In genomic region chr2:24919977-24920812, GRCh38 we compare ENCODE assay signal across 8 cellular contexts. TPM values are rescaled to one million over a fixed set of nuclear protein-coding genes. Genes with fewer than 3 reads are reported as not detected.
A peak's percentile ranks its signal among the peaks of the same experiment; 100 is the strongest.
DNase-seq lines count a peak whose midpoint lies in the region; ATAC-seq, FAIRE-seq and TF ChIP-seq lines count a peak whose summit lies in the region.

Gene ADCY3, minus strand, starts transcription at chr2:24920237. Its CDS starts 1,250 bp downstream, at chr2:24918987.

- no peaks in the 10 kb centered on the region for H4K20me1 ChIP-seq in mammary epithelial cell (ENCODE audit: insufficient read depth, low read length)
- H4K20me1 ChIP-seq in smooth muscle cell (ENCODE audit: low read depth), result peaks cover 15% of the 10 kb centered on the region

- dilution Hi-C loops in mammary epithelial cell (cut with HindIII; ENCODE audit: low sequenced_read_pairs), result no loop called here

- no peak for FAIRE-seq in D721Med (lab: Jason Lieb, UNC)

- ATAC-seq in GM21381 (IDR thresholded peaks at IDR 0.05; ENCODE audit: unreplicated experiment), result peak; percentile 53
- ATAC-seq in HG03378 (IDR thresholded peaks at IDR 0.05; ENCODE audit: unreplicated experiment), result no peak

- H3F3A ChIP-seq in smooth muscle cell (ENCODE audit: low read depth), result no peaks in the 10 kb centered on the region

- H3K4me1 ChIP-seq in mammary epithelial cell (ENCODE audit: insufficient read depth, low read length) (peaks cover 26% of the 10 kb centered on the region), smooth muscle cell (ENCODE audit: low read depth) (no peaks in the 10 kb centered on the region)

- peaks cover 32% of the 10 kb centered on the region for H3K79me2 ChIP-seq in mammary epithelial cell (ENCODE audit: insufficient read depth, low read length)
- peaks cover 6% of the 10 kb centered on the region for H3K79me2 ChIP-seq in smooth muscle cell (ENCODE audit: low read depth)

- CTCF ChIA-PET in mammary epithelial cell (lab: Charles Lee; ENCODE audit: low non-redundant PET), result no interaction called here

- peaks cover 35% of the 10 kb centered on the region for H3K36me3 ChIP-seq in WERI-Rb-1
- peaks cover under 1% of the 10 kb centered on the region for H3K36me3 ChIP-seq in mammary epithelial cell (ENCODE audit: insufficient read depth, low read length)
- H3K36me3 ChIP-seq in smooth muscle cell (ENCODE audit: low read depth), result no peaks in the 10 kb centered on the region

- H2AFZ ChIP-seq in mammary epithelial cell (ENCODE audit: low read depth, low read length), result peak within 1 kb of the TSS; percentile 93
- H2AFZ ChIP-seq in smooth muscle cell (ENCODE audit: low read depth), result peak within 1 kb of the TSS; percentile 82

- H3K27me3 ChIP-seq in WERI-Rb-1 (ENCODE audit: insufficient read depth, low read depth, severe bottlenecking) (no peaks in the 10 kb centered on the region), mammary epithelial cell (ENCODE audit: insufficient read depth, low read length) (no peaks in the 10 kb centered on the region), smooth muscle cell (ENCODE audit: low read depth) (no peaks in the 10 kb centered on the region)

- H3K9me3 ChIP-seq in WERI-Rb-1 (ENCODE audit: severe bottlenecking) (no peaks in the 10 kb centered on the region), mammary epithelial cell (replicated peaks; ENCODE audit: insufficient read depth, low read length) (no peaks in the 10 kb centered on the region), smooth muscle cell (replicated peaks; ENCODE audit: low read depth) (no peaks in the 10 kb centered on the region)

- H3K9ac ChIP-seq in mammary epithelial cell (ENCODE audit: insufficient read depth, low read length) (peak within 1 kb of the TSS; percentile 54), smooth muscle cell (ENCODE audit: low read depth) (no peak within 1 kb of the TSS)

- H3K27ac ChIP-seq in WERI-Rb-1 (peak within 1 kb of the TSS; percentile 48), mammary epithelial cell (ENCODE audit: insufficient read depth, low read depth, low read length) (no peak within 1 kb of the TSS), smooth muscle cell (ENCODE audit: low read depth) (no peak within 1 kb of the TSS)

- H3K4me3 ChIP-seq in WERI-Rb-1 (ENCODE audit: low read depth, low read length) (peak within 1 kb of the TSS; percentile 68), mammary epithelial cell (replicated peaks in 1 of 3; ENCODE audit: insufficient read depth in 1 of 3, low read depth in 2 of 3, low read length in 3 of 3) (peak within 1 kb of the TSS; percentile 49 to 67 (median 50)), smooth muscle cell (peak within 1 kb of the TSS; percentile 62)

- peak within 1 kb of the TSS; percentile 97 for H3K4me2 ChIP-seq in mammary epithelial cell (ENCODE audit: insufficient read depth, low read depth, low read length)
- peak within 1 kb of the TSS; percentile 94 for H3K4me2 ChIP-seq in smooth muscle cell

- TF ChIP-seq CTCF in D721Med (IDR thresholded peaks at IDR 0.05; ENCODE audit: insufficient read depth, missing control alignments), result no peak
- TF ChIP-seq CTCF in WERI-Rb-1 (IDR thresholded peaks at IDR 0.05; ENCODE audit: low read depth, low read length), result no peak
- no peak for TF ChIP-seq CTCF in mammary epithelial cell (conservative IDR thresholded peaks at IDR 0.05 in 1 of 2, IDR thresholded peaks at IDR 0.05 in 1 of 2; ENCODE audit: extremely low read depth in 1 of 2, insufficient read depth in 1 of 2, low read depth in 1 of 2, low read length in 2 of 2)
- TF ChIP-seq CTCF in smooth muscle cell (IDR thresholded peaks at IDR 0.05; ENCODE audit: borderline replicate concordance, insufficient read depth, poor library complexity, severe bottlenecking), result no peak

- WGBS in mammary epithelial cell (ENCODE audit: low coverage, missing lambda C conversion rate), result 0% methylated on average over 3 of the region's 125 CpGs
- WGBS in smooth muscle cell (ENCODE audit: low lambda C conversion rate), result 4% methylated on average over 17 of the region's 125 CpGs

- BruUV-seq in mammary epithelial cell (replicated peaks; lab: Mats Ljungman, UMichigan), result no TSS peak

- DNase-seq in D721Med (ENCODE audit: insufficient read length, low spot score) (peak; percentile 74), HuH-7 (ENCODE audit: low spot score) (peak; percentile 50), WERI-Rb-1 (peak; percentile 60), mammary epithelial cell (peak; percentile 23), iPS-NIHi7 (ENCODE audit: extremely low spot score) (peak; percentile 69), smooth muscle cell (lab: John Stamatoyannopoulos, UW; ENCODE audit: unreplicated experiment) (no peak)

- in situ Hi-C loops in mammary epithelial cell (cut with MboI; ENCODE audit: low sequenced_read_pairs in 2 of 2), result no loop called here

- intact Hi-C loops in mammary epithelial cell (cut with micrococcal nuclease), result loop anchor here (2.0 kb wide), 1 partner anchor 53 kb away; no protein-coding TSS in a partner anchor

RNA-seq across cellular contexts. Expression of gene ADCY3, which starts in this region (rescaled TPM):
- 10 to 100 TPM; 13.3 to 50.5 TPM for total RNA-seq in mammary epithelial cell
- 63.4 TPM for polyA plus RNA-seq in mammary epithelial cell
- polyA minus RNA-seq in mammary epithelial cell, result 106 TPM
- 20.8 and 34.3 TPM in 2 replicates for total RNA-seq in smooth muscle cell
- 29.6 and 41.7 TPM in 2 replicates for polyA plus RNA-seq in smooth muscle cell
